In the genomic region with DNA sequence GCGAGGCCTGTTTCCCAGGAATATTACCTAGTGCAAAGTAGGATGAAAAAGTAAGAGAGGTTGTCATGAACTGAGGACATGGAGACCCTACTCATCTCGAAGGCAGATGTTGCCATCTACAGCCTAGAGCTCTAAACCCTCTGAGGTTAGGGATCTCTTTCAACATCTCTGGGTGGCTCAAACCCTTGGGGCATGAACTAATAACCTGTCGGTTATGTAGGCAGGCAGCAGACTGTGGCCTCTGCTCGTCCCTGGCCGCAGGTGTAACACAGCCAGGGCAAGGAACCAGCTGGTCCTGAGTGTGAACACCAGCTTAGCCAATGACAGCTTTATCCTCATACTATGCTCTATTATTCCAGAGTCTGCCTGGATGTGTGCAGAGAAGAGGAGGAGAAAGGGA, we compare ENCODE assay signal across 20 cellular contexts. TPM values are rescaled to one million over a fixed set of nuclear protein-coding genes. Genes with fewer than 3 reads are reported as not detected.
DNase-seq lines count a peak whose midpoint lies in the region; TF ChIP-seq lines count a peak whose summit lies in the region.
"Had no signal": no experiment of that assay in that cellular context is flagged by ENCODE, and none has a peak within 500 bp of the region (broad histone marks: within the 10 kb centered on the region; RNA-seq: fewer than 3 reads in every experiment).

No MANE protein-coding gene starts in this region.

- H3K18ac ChIP-seq in trophoblast cell (ENCODE audit: low read length): no peak overlapping the region

- H3K14ac ChIP-seq in trophoblast cell (ENCODE audit: low read length): no peak overlapping the region

- H2BK5ac ChIP-seq in trophoblast cell (ENCODE audit: low read depth, low read length, poor library complexity): no peak overlapping the region

- in situ Hi-C loops in brain microvascular endothelial cell (cut with HindIII; ENCODE audit: low pct_ligation_motif_present, low sequenced_read_pairs): no loop called here

- no peak overlapping the region for H2BK12ac ChIP-seq in trophoblast cell (ENCODE audit: low read length)

- H3K27ac Mint-ChIP-seq in T-helper 2 cell treated with Interferon-gamma antibody and Interleukin-4, amounts not matched to agents 5 μg/mL and 100 μg/mL, for 36 hours: peak overlapping the region; percentile 76

- TF ChIP-seq POLR2A in NB4 (IDR thresholded peaks at IDR 0.05; ENCODE audit: extremely low read depth, insufficient read length): no peak

- H3K27me3 ChIP-seq in effector memory CD4-positive, alpha-beta T cell (replicated peaks; ENCODE audit: control insufficient read depth, insufficient read depth, low read length, poor library complexity, severe bottlenecking): no peaks in the 10 kb centered on the region
- H3K27me3 ChIP-seq in trophoblast cell (ENCODE audit: insufficient read depth, low read length) (no peaks in the 10 kb centered on the region), brain microvascular endothelial cell (replicated peaks) (no peaks in the 10 kb centered on the region)
- H3K27me3 ChIP-seq: thyroid gland had no signal

- no peak overlapping the region for H2BK120ac ChIP-seq in trophoblast cell (ENCODE audit: insufficient read depth, low read length, poor library complexity)

- no peaks in the 10 kb centered on the region for H3K9me3 Mint-ChIP-seq in T-helper 2 cell treated with Interferon-gamma antibody and Interleukin-4, amounts not matched to agents 5 μg/mL and 100 μg/mL, for 36 hours

- no peak for DNase-seq in T-helper 2 cell treated with Interferon-gamma antibody and Interleukin-4, amounts not matched to agents 5 μg/mL and 100 μg/mL, for 36 hours (ENCODE audit: low spot score)
- DNase-seq in T-helper 2 cell (no peak), NB4 (ENCODE audit: low read depth) (peak; percentile 52), trophoblast cell (peak; percentile 54 to 76), OCI-M2 (lab: John Stamatoyannopoulos, UW; ENCODE audit: unreplicated experiment) (no peak), CD1c-positive myeloid dendritic cell (ENCODE audit: extremely low spot score) (no peak), brain microvascular endothelial cell (no peak)
- no peak for DNase-seq in effector memory CD4-positive, alpha-beta T cell
- DNase-seq: ACHN; activated effector memory CD4-positive, alpha-beta T cell treated with Interleukin-2 at 50 U/mL for 16 hours; central memory CD4-positive, alpha-beta T cell; DMS79; head of caudate nucleus; KG1; NCI-H2029; NCI-H82; occipital lobe; SIG-M5; stimulated activated CD4-positive, alpha-beta T cell treated with anti-CD3 and anti-CD28 coated beads, Interleukin-12 subunit alpha, Interleukin-12 subunit beta, amount 100 ng/mL, for 4 hours; thyroid gland had no signal

- no peak overlapping the region for H3K23ac ChIP-seq in trophoblast cell (ENCODE audit: low read length)

- no peak overlapping the region for H4K8ac ChIP-seq in trophoblast cell (ENCODE audit: low read depth, low read length)

- no peak overlapping the region for H3K4me3 Mint-ChIP-seq in T-helper 2 cell treated with Interferon-gamma antibody and Interleukin-4, amounts not matched to agents 5 μg/mL and 100 μg/mL, for 36 hours

- peaks cover 14% of the 10 kb centered on the region for H3K36me3 ChIP-seq in effector memory CD4-positive, alpha-beta T cell (ENCODE audit: control insufficient read depth, insufficient read depth, low read length)
- H3K36me3 ChIP-seq in trophoblast cell (ENCODE audit: control insufficient read depth in 1 of 2, insufficient read depth in 2 of 2, low read length in 2 of 2) (peaks cover 18 to 19% of the 10 kb centered on the region in 2 experiments), brain microvascular endothelial cell (replicated peaks) (peaks cover 10% of the 10 kb centered on the region)
- H3K36me3 ChIP-seq: thyroid gland had no signal

- WGBS in trophoblast cell (ENCODE audit: extremely low coverage, insufficient coverage, insufficient read length): no CpG with 5 or more reads among the region's 5 CpGs

- peaks cover 81% of the 10 kb centered on the region for H3K4me1 Mint-ChIP-seq in T-helper 2 cell treated with Interferon-gamma antibody and Interleukin-4, amounts not matched to agents 5 μg/mL and 100 μg/mL, for 36 hours (ENCODE audit: low read depth)

- H2AK5ac ChIP-seq in trophoblast cell (ENCODE audit: low read length): no peak overlapping the region

- peaks cover 60% of the 10 kb centered on the region for H3K36me3 Mint-ChIP-seq in T-helper 2 cell treated with Interferon-gamma antibody and Interleukin-4, amounts not matched to agents 5 μg/mL and 100 μg/mL, for 36 hours (ENCODE audit: low read depth)

- H3K9me3 ChIP-seq in effector memory CD4-positive, alpha-beta T cell (ENCODE audit: control insufficient read depth, low read length): no peaks in the 10 kb centered on the region
- no peaks in the 10 kb centered on the region for H3K9me3 ChIP-seq in trophoblast cell (ENCODE audit: insufficient read depth, low read depth, low read length)
- H3K9me3 ChIP-seq: thyroid gland had no signal

- H4K91ac ChIP-seq in trophoblast cell (ENCODE audit: low read depth, low read length): no peak overlapping the region

- no peak overlapping the region for H4K12ac ChIP-seq in trophoblast cell (ENCODE audit: low read depth, low read length)

- TF ChIP-seq CTCF in NB4 (IDR thresholded peaks at IDR 0.05; ENCODE audit: low read depth, low read length) (no peak), brain microvascular endothelial cell (IDR thresholded peaks at IDR 0.05; ENCODE audit: low read depth, low read length, missing control alignments) (no peak)

- peaks cover 69% of the 10 kb centered on the region for H3K4me1 ChIP-seq in effector memory CD4-positive, alpha-beta T cell (ENCODE audit: control insufficient read depth, insufficient read depth, low read length, poor library complexity, severe bottlenecking)
- H3K4me1 ChIP-seq in trophoblast cell (ENCODE audit: control insufficient read depth in 1 of 2, insufficient read depth in 2 of 2, low read length in 2 of 2): peaks cover 12 to 18% of the 10 kb centered on the region in 2 experiments

- no peaks in the 10 kb centered on the region for H3K79me1 ChIP-seq in trophoblast cell (ENCODE audit: low read length)

- H2AFZ ChIP-seq in trophoblast cell (ENCODE audit: insufficient read depth, low read length, poor library complexity): no peak overlapping the region

- peak overlapping the region; percentile 36 for H3K27ac ChIP-seq in effector memory CD4-positive, alpha-beta T cell (ENCODE audit: insufficient read depth, low read length, poor library complexity, severe bottlenecking)
- no peak overlapping the region for H3K27ac ChIP-seq in trophoblast cell (ENCODE audit: low read depth, low read length)
- no peak overlapping the region for H3K27ac ChIP-seq in brain microvascular endothelial cell

- H3K79me2 ChIP-seq in trophoblast cell (ENCODE audit: control insufficient read depth, insufficient read depth, low read length, poor library complexity): peaks cover 42% of the 10 kb centered on the region

- H3K4me2 ChIP-seq in trophoblast cell (ENCODE audit: low read length): no peak overlapping the region

- no peaks in the 10 kb centered on the region for H3K27me3 Mint-ChIP-seq in T-helper 2 cell treated with Interferon-gamma antibody and Interleukin-4, amounts not matched to agents 5 μg/mL and 100 μg/mL, for 36 hours (ENCODE audit: low read depth)

- H3K9ac ChIP-seq in trophoblast cell (ENCODE audit: low read length): no peak overlapping the region

- H3K4me3 ChIP-seq in NB4 (ENCODE audit: low read depth, low read length) (no peak overlapping the region), trophoblast cell (ENCODE audit: low read depth, low read length) (no peak overlapping the region), brain microvascular endothelial cell (ENCODE audit: low read depth, low read length) (no peak overlapping the region)
- H3K4me3 ChIP-seq in effector memory CD4-positive, alpha-beta T cell (ENCODE audit: insufficient read depth, low read depth, low read length, poor library complexity, severe bottlenecking): no peak overlapping the region
- H3K4me3 ChIP-seq: thyroid gland had no signal

- peak overlapping the region; percentile 28 for H3K4ac ChIP-seq in trophoblast cell (ENCODE audit: low read depth, low read length)

RNA-seq across cellular contexts. Expression of gene CAPZB, which starts 13.2 kb away (rescaled TPM):
- polyA plus RNA-seq in trophoblast cell (2013): 315 and 324 TPM in 2 replicates

Comparison
In these comparisons a context has a peak if more than half of its experiments do, and no peak if none do; other contexts are left out.
1. DNase-seq: peak in NB4 (single experiment) and trophoblast cell (2 of 2); none in T-helper 2 cell treated with Interferon-gamma antibody and Interleukin-4, amounts not matched to agents 5 μg/mL and 100 μg/mL, for 36 hours (single experiment), T-helper 2 cell (0 of 5), effector memory CD4-positive, alpha-beta T cell (0 of 3), OCI-M2 (single experiment), CD1c-positive myeloid dendritic cell (single experiment) and brain microvascular endothelial cell (single experiment).